In the genomic region with DNA sequence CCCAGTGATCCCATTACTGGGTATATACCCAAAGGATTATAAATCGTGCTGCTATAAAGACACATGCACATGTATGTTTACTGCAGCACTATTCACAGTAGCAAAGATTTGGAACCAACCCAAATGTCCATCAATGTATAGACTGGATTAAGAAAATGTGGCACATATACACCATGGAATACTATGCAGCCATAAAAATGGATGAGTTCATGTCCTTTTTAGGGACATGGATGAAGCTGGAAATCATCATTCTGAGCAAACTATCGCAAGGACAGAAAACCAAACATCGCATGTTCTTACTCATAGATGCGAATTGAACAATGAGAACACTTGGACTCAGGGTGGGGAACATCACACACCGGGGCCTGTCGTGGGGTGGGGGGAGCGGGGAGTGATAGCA, we compare ENCODE assay signal across 2 cellular contexts. TPM values are rescaled to one million over a fixed set of nuclear protein-coding genes. Genes with fewer than 3 reads are reported as not detected.
"Had no signal": no experiment of that assay in that cellular context is flagged by ENCODE, and none has a peak within 500 bp of the region (broad histone marks: within the 10 kb centered on the region; RNA-seq: fewer than 3 reads in every experiment).

No MANE protein-coding gene starts in this region.

RNA-seq across cellular contexts. Expression of a gene that starts 36.0 kb away (rescaled TPM):
- total RNA-seq: G401, GM12878 had no signal
- polyA plus RNA-seq: GM12878 had no signal
